Comparison of ENCODE assay signal across 1 cellular context in genomic region chr2:202400937-202401336, GRCh38.
TF ChIP-seq lines count a peak whose summit lies in the region.

No MANE protein-coding gene starts in this region.

TF ChIP-seq in WTC11, 78 proteins besides CTCF, POLR2A, EP300 and RAD21 (continued from another document):
- TF ChIP-seq ZSCAN18 (CRISPR knock-in tag; IDR thresholded peaks at IDR 0.05) (no peak), CREB1 (CRISPR knock-in tag; IDR thresholded peaks at IDR 0.05) (no peak), USF1 (CRISPR knock-in tag; IDR thresholded peaks at IDR 0.05) (no peak), ZNF512 (CRISPR knock-in tag; IDR thresholded peaks at IDR 0.05; ENCODE audit: borderline replicate concordance) (no peak), RELA (CRISPR knock-in tag; IDR thresholded peaks at IDR 0.05; ENCODE audit: borderline replicate concordance) (no peak), FOXJ3 (CRISPR knock-in tag; IDR thresholded peaks at IDR 0.05; ENCODE audit: borderline replicate concordance) (no peak), FOXP1 (CRISPR knock-in tag; IDR thresholded peaks at IDR 0.05; ENCODE audit: borderline replicate concordance) (no peak), OVOL2 (CRISPR knock-in tag; IDR thresholded peaks at IDR 0.05; ENCODE audit: borderline replicate concordance) (no peak), TEAD4 (CRISPR knock-in tag; IDR thresholded peaks at IDR 0.05) (no peak)
